In the genomic region with DNA sequence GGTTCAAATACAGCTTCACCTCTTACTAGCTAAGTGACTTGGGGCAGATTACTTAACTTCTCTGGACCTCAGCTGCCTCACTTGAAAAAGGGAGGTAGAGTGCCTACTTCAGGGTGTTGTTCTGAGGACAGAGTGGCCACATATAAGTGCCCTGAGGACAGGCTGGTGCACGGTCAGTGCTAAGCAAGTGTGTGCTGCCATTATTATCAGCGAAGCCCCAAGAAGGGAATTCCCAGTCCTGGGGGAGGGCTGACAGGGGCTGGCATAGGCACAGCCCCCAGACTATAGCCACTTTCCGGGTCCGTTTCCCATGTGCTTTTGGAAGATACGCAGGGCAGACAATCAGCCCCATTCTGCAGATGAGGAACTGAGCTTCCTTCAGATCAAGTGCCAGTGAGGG, we compare ENCODE assay signal across 11 cellular contexts. TPM values are rescaled to one million over a fixed set of nuclear protein-coding genes. Genes with fewer than 3 reads are reported as not detected.
DNase-seq lines count a peak whose midpoint lies in the region; ATAC-seq, FAIRE-seq and TF ChIP-seq lines count a peak whose summit lies in the region.
"Had no signal": no experiment of that assay in that cellular context is flagged by ENCODE, and none has a peak within 500 bp of the region (broad histone marks: within the 10 kb centered on the region; RNA-seq: fewer than 3 reads in every experiment).

No MANE protein-coding gene starts in this region.

- FAIRE-seq in H1 (lab: Jason Lieb, UNC), result no peak

- H2BK120ac ChIP-seq in H1 (replicated peaks; ENCODE audit: low read depth, low read length), result no peak overlapping the region

- no peak overlapping the region for H4K8ac ChIP-seq in H1 (ENCODE audit: extremely low read depth, insufficient read depth, low read length)

- H3K9me3 ChIP-seq in OCI-LY7 (ENCODE audit: low read length) (no peaks in the 10 kb centered on the region), H1 (ENCODE audit: insufficient read depth in 2 of 2, low read depth in 1 of 2, low read length in 1 of 2) (no peaks in the 10 kb centered on the region), neutrophil (no peaks in the 10 kb centered on the region)

- H2BK12ac ChIP-seq in H1 (ENCODE audit: low read depth, low read length), result no peak overlapping the region

- H4K5ac ChIP-seq in H1 (ENCODE audit: insufficient read length, low read depth, low read length), result no peak overlapping the region

- peak overlapping the region; percentile 63; the same call in 1 of the 2 replicates for H2BK15ac ChIP-seq in H1 (ENCODE audit: low read length)

- 0 out of 2 replicates have a peak overlapping the region, but pooled peaks have one; percentile 66 for H2BK5ac ChIP-seq in H1 (ENCODE audit: low read depth, low read length)

- intact Hi-C loops in OCI-LY7 (cut with micrococcal nuclease; ENCODE audit: unreplicated experiment), result no loop called here

- H4K20me1 ChIP-seq in OCI-LY7 (ENCODE audit: insufficient read depth, low read length), result no peaks in the 10 kb centered on the region
- peaks cover 0 to 5% of the 10 kb centered on the region in 2 experiments for H4K20me1 ChIP-seq in H1 (replicated peaks in 1 of 2; ENCODE audit: control insufficient read depth in 1 of 2, insufficient read depth in 2 of 2, low read length in 2 of 2)

- H3K23me2 ChIP-seq in H1 (ENCODE audit: low read depth, low read length), result peaks cover 11% of the 10 kb centered on the region

- peak overlapping the region; percentile 1; the same call in 1 of the 2 replicates for H2AK5ac ChIP-seq in H1 (ENCODE audit: low read depth, low read length)

- H2AFZ ChIP-seq in OCI-LY7 (ENCODE audit: low read length) (no peak overlapping the region), H1 (ENCODE audit: low read length) (no peak overlapping the region)

- H3K27me3 ChIP-seq in H1 (replicated peaks in 1 of 4; ENCODE audit: control insufficient read depth in 3 of 4, extremely low read depth in 1 of 4, insufficient read depth in 3 of 4, low read length in 3 of 4), result no peaks in the 10 kb centered on the region; a peak in 1 of 7 replicates
- no peaks in the 10 kb centered on the region for H3K27me3 ChIP-seq in neutrophil

- peak overlapping the region; percentile 72 for H3K4me3 ChIP-seq in AG04449 (ENCODE audit: low read depth, low read length)
- H3K4me3 ChIP-seq in OCI-LY7 (ENCODE audit: low read depth, low read length, poor library complexity, severe bottlenecking), result no peak overlapping the region
- H3K4me3 ChIP-seq in H1 (ENCODE audit: extremely low read depth in 1 of 4, insufficient read depth in 2 of 4, low read depth in 3 of 4, low read length in 4 of 4), result no peak overlapping the region
- no peak overlapping the region for H3K4me3 ChIP-seq in neutrophil (ENCODE audit: low read depth in 1 of 2, low read length in 1 of 2)

- peaks cover 6% of the 10 kb centered on the region for H3K4me1 ChIP-seq in OCI-LY7 (ENCODE audit: insufficient read depth, low read length, poor library complexity, severe bottlenecking)
- H3K4me1 ChIP-seq in H1 (replicated peaks in 1 of 4; ENCODE audit: control insufficient read depth in 3 of 4, insufficient read depth in 4 of 4, low read length in 3 of 4), result peaks cover 2 to 20% (median 16%) of the 10 kb centered on the region in 4 experiments
- peaks cover 40 to 47% of the 10 kb centered on the region in 2 experiments for H3K4me1 ChIP-seq in neutrophil (ENCODE audit: control insufficient read depth in 1 of 2, insufficient read depth in 1 of 2, low read depth in 1 of 2, low read length in 1 of 2)

- H4K91ac ChIP-seq in H1 (replicated peaks; ENCODE audit: insufficient read length, low read length), result no peak overlapping the region

- H3K9me2 ChIP-seq in OCI-LY7 (ENCODE audit: insufficient read depth, low read length), result no peaks in the 10 kb centered on the region

- no peak overlapping the region for H3K18ac ChIP-seq in H1 (ENCODE audit: extremely low read depth, low read length)

- no peak overlapping the region for H3K14ac ChIP-seq in H1 (ENCODE audit: insufficient read length)

- TF ChIP-seq EP300 in H1 (IDR thresholded peaks at IDR 0.05; ENCODE audit: borderline replicate concordance in 1 of 2, low read depth in 2 of 2, low read length in 2 of 2), result no peak

- TF ChIP-seq POLR2A in H1 (IDR thresholded peaks at IDR 0.05; ENCODE audit: control extremely low read depth in 1 of 2, low read depth in 2 of 2, low read length in 2 of 2), result no peak

- CTCF ChIA-PET in AG04449 (lab: Yijun Ruan, JAX), result interaction anchor here (1.2 to 3.2 kb wide), 6 partner anchors 14 to 121 kb away, joined by 4 to 13 read pairs (median 4); a partner anchor contains a TSS
- CTCF ChIA-PET in OCI-LY7 (lab: Charles Lee; ENCODE audit: unreplicated experiment), result no interaction called here
- CTCF ChIA-PET in H1 (lab: Charles Lee; ENCODE audit: partially characterized antibody), result interaction anchor here (0.7 to 3.3 kb wide), 9 partner anchors 8 to 126 kb away, joined by 3 to 17 read pairs (median 4); a partner anchor contains a TSS

- WGBS in H1 (ENCODE audit: extremely low coverage in 1 of 2, insufficient coverage in 1 of 2, insufficient read length in 1 of 2, insufficient replicate concordance in 2 of 2, low coverage in 1 of 2, low lambda C conversion rate in 2 of 2, missing lambda C conversion rate in 1 of 2), 2 experiments, result 98% methylated on average over 5 of the region's 5 CpGs; no CpG with 5 or more reads in 1 of the 2 experiments

- H3K4ac ChIP-seq in H1 (replicated peaks; ENCODE audit: insufficient read length, low read depth, low read length), result no peak overlapping the region

- DNase-seq in AG04449 (ENCODE audit: low read depth, low spot score), result no peak
- DNase-seq in OCI-LY7 (ENCODE audit: low spot score), result no peak
- no peak for DNase-seq in H1 (ENCODE audit: low read depth in 1 of 2, low spot score in 2 of 2)
- DNase-seq in NCI-H2227 treated with DMSO at 0.1 percent for 48 hours (lab: John Stamatoyannopoulos, UW), result no peak
- DNase-seq in 8988T, result no peak
- no peak for DNase-seq in SW480 (ENCODE audit: low spot score)
- DNase-seq: cerebellar nuclear complex, DMS79 treated with DMSO at 0.1 percent for 48 hours, NCI-H1436 had no signal

- POLR2A ChIA-PET in AG04449 (lab: Yijun Ruan, JAX) (interaction anchor here (0.6 to 2.8 kb wide), 3 partner anchors 8 to 21 kb away, joined by 3 to 18 read pairs (median 4); a partner anchor contains a TSS), OCI-LY7 (lab: Charles Lee) (interaction anchor here (0.9 kb wide), 1 partner anchor 20 kb away, joined by 4 read pairs; no protein-coding TSS in a partner anchor), H1 (lab: Charles Lee; ENCODE audit: partially characterized antibody) (interaction anchor here (0.9 to 14.3 kb wide), 11 partner anchors 9 to 117 kb away, joined by 3 to 339 read pairs (median 4); a partner anchor contains a TSS)

- H3K27ac ChIP-seq in OCI-LY7 (ENCODE audit: low read depth, low read length, poor library complexity, severe bottlenecking), result no peak overlapping the region
- no peak overlapping the region for H3K27ac ChIP-seq in H1 (ENCODE audit: low read depth, low read length)
- H3K27ac ChIP-seq in neutrophil, result peak overlapping the region; percentile 81

- TF ChIP-seq CTCF in AG04449 (IDR thresholded peaks at IDR 0.05; ENCODE audit: insufficient read depth, low read length, missing control alignments) (no peak), OCI-LY7 (conservative IDR thresholded peaks at IDR 0.05; ENCODE audit: low read length) (no peak), H1 (IDR thresholded peaks at IDR 0.05; ENCODE audit: control extremely low read depth in 1 of 3, insufficient read depth in 1 of 3, low read depth in 1 of 3, low read length in 3 of 3) (no peak), neutrophil (IDR thresholded peaks at IDR 0.05) (no peak)

- H3K9ac ChIP-seq in H1 (replicated peaks in 1 of 4; ENCODE audit: extremely low read depth in 1 of 4, low read depth in 3 of 4, low read length in 3 of 4), result peak overlapping the region in 1 of 4 experiments; percentile 4; a peak in 1 of 7 replicates

- no TSS peak for BruUV-seq in OCI-LY7 (replicated peaks; lab: Mats Ljungman, UMichigan)

- H3K79me2 ChIP-seq in OCI-LY7 (ENCODE audit: insufficient read depth, low read depth, low read length) (no peaks in the 10 kb centered on the region), H1 (ENCODE audit: control insufficient read depth in 1 of 2, insufficient read depth in 2 of 2, low read length in 2 of 2) (peaks cover 0 to 31% of the 10 kb centered on the region in 2 experiments; a peak in 2 of 4 replicates)

- no peak for TF ChIP-seq RAD21 in H1 (IDR thresholded peaks at IDR 0.05 in 1 of 2, conservative IDR thresholded peaks at IDR 0.05 in 1 of 2; ENCODE audit: low read depth in 2 of 2, low read length in 2 of 2)

- ATAC-seq in HG03378 (IDR thresholded peaks at IDR 0.05; ENCODE audit: unreplicated experiment), result no peak

- no peaks in the 10 kb centered on the region for H3K36me3 ChIP-seq in OCI-LY7 (ENCODE audit: insufficient read depth, low read length)
- no peaks in the 10 kb centered on the region for H3K36me3 ChIP-seq in H1 (ENCODE audit: control insufficient read depth in 2 of 4, insufficient read depth in 4 of 4, low read length in 3 of 4)
- no peaks in the 10 kb centered on the region for H3K36me3 ChIP-seq in neutrophil

- H2BK20ac ChIP-seq in H1 (ENCODE audit: low read length), result no peak overlapping the region

- H3K23ac ChIP-seq in H1 (ENCODE audit: insufficient read length), result no peak overlapping the region

- H3K4me2 ChIP-seq in OCI-LY7 (ENCODE audit: low read length) (peak overlapping the region; percentile 66; the same call in 1 of the 2 replicates), H1 (ENCODE audit: insufficient read depth in 1 of 2, low read depth in 2 of 2, low read length in 2 of 2) (peak overlapping the region in 1 of 2 experiments; percentile 97; a peak in 1 of 4 replicates)

- H3K56ac ChIP-seq in H1 (replicated peaks; ENCODE audit: insufficient read length, low read depth, low read length), result no peak overlapping the region

- peaks cover 12% of the 10 kb centered on the region for H3K79me1 ChIP-seq in H1 (ENCODE audit: low read depth, low read length)

RNA-seq across cellular contexts. Expression of a gene that starts 2.5 kb away (rescaled TPM):
- total RNA-seq in OCI-LY7 (2014; rRNA removed; shearing (Covaris generic)), result 3.4 and 3.5 TPM in 2 replicates
- total RNA-seq in OCI-LY7 (2022), result 3.9 and 4.6 TPM in 2 replicates
- total RNA-seq in H1 (2021; fragmentation: NEBNext Ultra II Directional; extraction: Animal tissue kit (Norgen Biotek cat#: 25700)), result 10.1 and 11.2 TPM in 2 replicates
- polyA plus RNA-seq in H1 (2011; rRNA removed), result 5.9 and 8.1 TPM in 2 replicates
- polyA plus RNA-seq in H1 (2011; cell fraction: cytosol; rRNA removed), result 6.7 TPM
- polyA plus RNA-seq in H1 (2011; cell fraction: nucleus; rRNA removed), result 14.6 TPM
- polyA plus RNA-seq in H1 (2012, experiment 1 of 2), result 7.9 to 9.4 TPM (median 8.4 TPM) in 4 replicates
- 7.3 TPM for polyA plus RNA-seq in H1 (2012, experiment 2 of 2)
- polyA plus RNA-seq in H1 (2013, experiment 1 of 2), result 8.8 TPM
- 8.7 TPM for polyA plus RNA-seq in H1 (2013, experiment 2 of 2)
- 6.6 and 8.9 TPM in 2 replicates for polyA minus RNA-seq in H1 (2011; rRNA and poly(A)+ RNA removed)
- polyA minus RNA-seq in H1 (2011; cell fraction: cytosol; rRNA and poly(A)+ RNA removed), result 6.3 TPM
- polyA minus RNA-seq in H1 (2011; cell fraction: nucleus; rRNA and poly(A)+ RNA removed), result 11.0 TPM

RNA-seq across cellular contexts. Expression of a gene that starts 4.3 kb away (rescaled TPM):
- total RNA-seq in OCI-LY7 (2014; rRNA removed; shearing (Covaris generic)), result not detected in 2 replicates
- not detected in 2 replicates for total RNA-seq in OCI-LY7 (2022)
- total RNA-seq in H1 (2021; fragmentation: NEBNext Ultra II Directional; extraction: Animal tissue kit (Norgen Biotek cat#: 25700)), result not detected in 2 replicates
- 0.05 TPM in 1 of 2 replicates, not detected in the other for polyA plus RNA-seq in H1 (2011; rRNA removed)
- 0.04 TPM for polyA plus RNA-seq in H1 (2011; cell fraction: cytosol; rRNA removed)
- not detected for polyA plus RNA-seq in H1 (2011; cell fraction: nucleus; rRNA removed)
- polyA plus RNA-seq in H1 (2012, experiment 1 of 2), result 0.20 TPM in 1 of 4 replicates, not detected in the others
- not detected for polyA plus RNA-seq in H1 (2012, experiment 2 of 2)
- 0.04 TPM for polyA plus RNA-seq in H1 (2013, experiment 1 of 2)
- polyA plus RNA-seq in H1 (2013, experiment 2 of 2), result 0.02 TPM
- 0.10 TPM in 1 of 2 replicates, not detected in the other for polyA minus RNA-seq in H1 (2011; rRNA and poly(A)+ RNA removed)
- not detected for polyA minus RNA-seq in H1 (2011; cell fraction: cytosol; rRNA and poly(A)+ RNA removed)
- polyA minus RNA-seq in H1 (2011; cell fraction: nucleus; rRNA and poly(A)+ RNA removed), result not detected

RNA-seq across cellular contexts. Expression of a gene that starts 7.2 kb away (rescaled TPM):
- 76.6 and 84.2 TPM in 2 replicates for total RNA-seq in OCI-LY7 (2014; rRNA removed; shearing (Covaris generic))
- 218 and 264 TPM in 2 replicates for total RNA-seq in OCI-LY7 (2022)
- 150 and 157 TPM in 2 replicates for total RNA-seq in H1 (2021; fragmentation: NEBNext Ultra II Directional; extraction: Animal tissue kit (Norgen Biotek cat#: 25700))
- 26.8 and 62.7 TPM in 2 replicates for polyA plus RNA-seq in H1 (2011; rRNA removed)
- polyA plus RNA-seq in H1 (2011; cell fraction: cytosol; rRNA removed), result 24.4 TPM
- polyA plus RNA-seq in H1 (2011; cell fraction: nucleus; rRNA removed), result 150 TPM
- polyA plus RNA-seq in H1 (2012, experiment 1 of 2), result 95.6 to 139 TPM (median 127 TPM) in 4 replicates
- 88.5 TPM for polyA plus RNA-seq in H1 (2012, experiment 2 of 2)
- polyA plus RNA-seq in H1 (2013, experiment 1 of 2), result 66.3 TPM
- 55.6 TPM for polyA plus RNA-seq in H1 (2013, experiment 2 of 2)
- polyA minus RNA-seq in H1 (2011; rRNA and poly(A)+ RNA removed), result 175 and 246 TPM in 2 replicates
- polyA minus RNA-seq in H1 (2011; cell fraction: cytosol; rRNA and poly(A)+ RNA removed), result 142 TPM
- polyA minus RNA-seq in H1 (2011; cell fraction: nucleus; rRNA and poly(A)+ RNA removed), result 162 TPM

RNA-seq across cellular contexts. Expression of a gene that starts 32.1 kb away (rescaled TPM):
- 12.7 and 13.2 TPM in 2 replicates for total RNA-seq in OCI-LY7 (2014; rRNA removed; shearing (Covaris generic))
- total RNA-seq in OCI-LY7 (2022), result 13.4 and 15.6 TPM in 2 replicates
- total RNA-seq in H1 (2021; fragmentation: NEBNext Ultra II Directional; extraction: Animal tissue kit (Norgen Biotek cat#: 25700)), result 13.8 and 14.1 TPM in 2 replicates
- polyA plus RNA-seq in H1 (2011; rRNA removed), result 28.2 and 33.6 TPM in 2 replicates
- polyA plus RNA-seq in H1 (2011; cell fraction: cytosol; rRNA removed), result 29.5 TPM
- 25.1 TPM for polyA plus RNA-seq in H1 (2011; cell fraction: nucleus; rRNA removed)
- 14.8 to 19.3 TPM (median 17.4 TPM) in 4 replicates for polyA plus RNA-seq in H1 (2012, experiment 1 of 2)
- polyA plus RNA-seq in H1 (2012, experiment 2 of 2), result 13.4 TPM
- 18.6 TPM for polyA plus RNA-seq in H1 (2013, experiment 1 of 2)
- polyA plus RNA-seq in H1 (2013, experiment 2 of 2), result 20.6 TPM
- 17.5 and 18.8 TPM in 2 replicates for polyA minus RNA-seq in H1 (2011; rRNA and poly(A)+ RNA removed)
- polyA minus RNA-seq in H1 (2011; cell fraction: cytosol; rRNA and poly(A)+ RNA removed), result 6.1 TPM
- 8.1 TPM for polyA minus RNA-seq in H1 (2011; cell fraction: nucleus; rRNA and poly(A)+ RNA removed)

RNA-seq across cellular contexts. Expression of a gene that starts 37.6 kb away (rescaled TPM):
- total RNA-seq in OCI-LY7 (2014; rRNA removed; shearing (Covaris generic)), result 1.3 and 2.8 TPM in 2 replicates
- total RNA-seq in OCI-LY7 (2022), result 9.9 and 11.0 TPM in 2 replicates
- total RNA-seq in H1 (2021; fragmentation: NEBNext Ultra II Directional; extraction: Animal tissue kit (Norgen Biotek cat#: 25700)), result 11.8 and 15.0 TPM in 2 replicates
- 26.1 and 42.0 TPM in 2 replicates for polyA plus RNA-seq in H1 (2011; rRNA removed)
- 24.3 TPM for polyA plus RNA-seq in H1 (2011; cell fraction: cytosol; rRNA removed)
- 47.1 TPM for polyA plus RNA-seq in H1 (2011; cell fraction: nucleus; rRNA removed)
- polyA plus RNA-seq in H1 (2012, experiment 1 of 2), result 16.8 to 26.7 TPM (median 19.8 TPM) in 4 replicates
- 17.9 TPM for polyA plus RNA-seq in H1 (2012, experiment 2 of 2)
- polyA plus RNA-seq in H1 (2013, experiment 1 of 2), result 11.8 TPM
- 11.9 TPM for polyA plus RNA-seq in H1 (2013, experiment 2 of 2)
- polyA minus RNA-seq in H1 (2011; rRNA and poly(A)+ RNA removed), result 15.9 and 22.0 TPM in 2 replicates
- 11.2 TPM for polyA minus RNA-seq in H1 (2011; cell fraction: cytosol; rRNA and poly(A)+ RNA removed)
- 15.4 TPM for polyA minus RNA-seq in H1 (2011; cell fraction: nucleus; rRNA and poly(A)+ RNA removed)
